8 cellular contexts compared by ENCODE assay signal in the genomic region with DNA sequence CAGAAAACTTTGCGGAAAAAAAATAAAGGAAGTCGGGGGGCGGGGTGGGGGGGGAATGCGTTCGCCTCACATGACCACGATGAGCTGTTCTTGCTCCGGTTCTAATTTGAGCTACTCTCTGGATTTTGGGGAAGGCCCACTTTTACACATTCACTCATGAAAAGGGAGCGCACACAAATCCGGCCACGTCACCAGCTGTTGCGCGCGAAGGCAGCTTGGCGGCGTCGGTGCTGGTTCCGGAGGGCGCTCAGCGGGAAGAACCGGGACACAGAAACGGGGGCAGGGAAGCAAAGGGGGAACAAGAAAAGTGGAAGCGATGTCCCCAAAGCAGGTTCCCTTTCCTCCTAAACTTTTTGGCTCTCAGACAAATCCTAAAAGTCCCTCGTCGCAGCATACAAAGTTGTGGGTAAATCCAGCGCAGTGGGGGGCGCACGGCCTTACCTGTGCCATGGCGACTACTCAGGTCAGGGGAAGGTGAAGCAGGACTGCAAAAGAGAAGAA. TPM values are rescaled to one million over a fixed set of nuclear protein-coding genes. Genes with fewer than 3 reads are reported as not detected.
DNase-seq lines count a peak whose midpoint lies in the region; ATAC-seq, FAIRE-seq and TF ChIP-seq lines count a peak whose summit lies in the region.

No MANE protein-coding gene starts in this region.

- H3K9me3 ChIP-seq in HepG2 (ENCODE audit: low read length) = no peaks in the 10 kb centered on the region

- CTCF ChIA-PET in Calu3 (lab: Charles Lee) = interaction anchor here (0.7 kb wide), 1 partner anchor 88 kb away, joined by 3 read pairs; no protein-coding TSS in a partner anchor
- CTCF ChIA-PET in HepG2 (lab: Yijun Ruan, JAX; ENCODE audit: low intra/inter-chr PET ratio, low total read pairs) = interaction anchor here (1.0 kb wide), 1 partner anchor 31 kb away, joined by 3 read pairs; no protein-coding TSS in a partner anchor

- H3K36me3 ChIP-seq in HepG2 (replicated peaks in 1 of 2; ENCODE audit: control insufficient read depth in 1 of 2, insufficient read depth in 2 of 2, low read length in 2 of 2) = no peaks in the 10 kb centered on the region

- H3K4me2 ChIP-seq in HepG2 (ENCODE audit: low read depth, low read length) = peak overlapping the region; percentile 75

- no peak for FAIRE-seq in HepG2 (lab: Jason Lieb, UNC)

- peaks cover 0 to 9% of the 10 kb centered on the region in 2 experiments; a peak in 3 of 5 replicates for H3K27me3 ChIP-seq in HepG2 (ENCODE audit: control insufficient read depth in 1 of 2, insufficient read depth in 2 of 2, low read length in 2 of 2)

- under 1% methylated on average over 22 of the region's 28 CpGs for WGBS in HepG2 (ENCODE audit: low lambda C conversion rate)

- H3K27ac ChIP-seq in HepG2 (ENCODE audit: extremely low read length, insufficient read depth, low read length) = peak overlapping the region; percentile 89

- TF ChIP-seq RAD21 in HepG2 (CRISPR knock-in tag; IDR thresholded peaks at IDR 0.05) = no peak

- TF ChIP-seq POLR2A in NB4 (IDR thresholded peaks at IDR 0.05; ENCODE audit: extremely low read depth, insufficient read length) (no peak), HepG2 (IDR thresholded peaks at IDR 0.05; ENCODE audit: insufficient read depth in 1 of 2, low read depth in 2 of 2, low read length in 2 of 2) (no peak; a peak in 1 of 4 replicates)

- H3K27ac Mint-ChIP-seq in Calu3 (ENCODE audit: unreplicated experiment) = peak overlapping the region; percentile 97
- H3K27ac Mint-ChIP-seq in dendritic cell treated with granulocyte-macrophage colony-stimulating factor and Interleukin-4, amounts not matched to agents 40 ng/mL and 50 ng/mL, for 4 days = peak overlapping the region; percentile 99

- BruUV-seq in Calu3 (replicated peaks; lab: Mats Ljungman, UMichigan) (no TSS peak), HepG2 (replicated peaks; lab: Mats Ljungman, UMichigan) (no TSS peak)

- peak overlapping the region; percentile 95 for H3K9ac ChIP-seq in HepG2 (ENCODE audit: insufficient read depth, low read depth, low read length)

- peaks cover 50% of the 10 kb centered on the region for H3K79me2 ChIP-seq in HepG2 (ENCODE audit: insufficient read depth, low read length)

- no peak overlapping the region for H3K4me3 Mint-ChIP-seq in Calu3 (ENCODE audit: low read depth, unreplicated experiment)
- H3K4me3 Mint-ChIP-seq in dendritic cell treated with granulocyte-macrophage colony-stimulating factor and Interleukin-4, amounts not matched to agents 40 ng/mL and 50 ng/mL, for 4 days = peak overlapping the region; percentile 100

- DNase-seq in Calu3 (peak; percentile 28), NB4 (ENCODE audit: low read depth) (peak; percentile 50), HepG2 (ENCODE audit: low spot score) (peak; percentile 39), HPDE6-E6E7 (ENCODE audit: extremely low spot score) (no peak)
- DNase-seq in activated CD4-positive, alpha-beta T cell treated with anti-CD3 and anti-CD28 coated beads for 4 hours = peak; percentile 53 to 60
- peak; percentile 43 to 54 for DNase-seq in stimulated activated CD4-positive, alpha-beta T cell treated with anti-CD3 and anti-CD28 coated beads, Interleukin-2, amount 100 ng/mL, for 48 hours

- H3K36me3 Mint-ChIP-seq in Calu3 (ENCODE audit: insufficient read depth, unreplicated experiment) = peaks cover 35% of the 10 kb centered on the region
- H3K36me3 Mint-ChIP-seq in dendritic cell treated with granulocyte-macrophage colony-stimulating factor and Interleukin-4, amounts not matched to agents 40 ng/mL and 50 ng/mL, for 4 days (ENCODE audit: low read depth) = peaks cover 32% of the 10 kb centered on the region

- H4K20me1 ChIP-seq in HepG2 (ENCODE audit: insufficient read depth, low read length) = peaks cover 21% of the 10 kb centered on the region

- ATAC-seq in GM21737 (IDR thresholded peaks at IDR 0.05; ENCODE audit: unreplicated experiment) (peak; percentile 29), HepG2 (peak; percentile 23)

- peaks cover 29% of the 10 kb centered on the region for H3K4me1 Mint-ChIP-seq in Calu3 (ENCODE audit: low read depth, unreplicated experiment)
- peaks cover 32% of the 10 kb centered on the region for H3K4me1 Mint-ChIP-seq in dendritic cell treated with granulocyte-macrophage colony-stimulating factor and Interleukin-4, amounts not matched to agents 40 ng/mL and 50 ng/mL, for 4 days (ENCODE audit: low read depth)

- in situ Hi-C loops in HepG2 (cut with HindIII; ENCODE audit: extremely low pct_ligation_motif_present, low pct_unique_long_range_greater_than_20kb) = no loop called here

- H3K4me3 ChIP-seq in NB4 (ENCODE audit: low read depth, low read length) = peak overlapping the region; percentile 79
- H3K4me3 ChIP-seq in HepG2 (replicated peaks in 1 of 3; ENCODE audit: insufficient read depth in 1 of 3, low read depth in 2 of 3, low read length in 3 of 3) = peak overlapping the region; percentile 93 to 97 (median 97)

- intact Hi-C loops in Calu3 (cut with micrococcal nuclease; ENCODE audit: unreplicated experiment) (no loop called here), HepG2 (cut with micrococcal nuclease; ENCODE audit: unreplicated experiment) (loop anchor here (5.0 kb wide), 1 partner anchor 176 kb away; the partner anchor contains the start of gene BBS7)
- intact Hi-C loops in dendritic cell treated with granulocyte-macrophage colony-stimulating factor and Interleukin-4, amounts not matched to agents 40 ng/mL and 50 ng/mL, for 4 days (cut with micrococcal nuclease) = loop anchor here (1.0 to 5.0 kb wide), 2 partner anchors 105 to 126 kb away; partner anchors contain the start of genes CCNA2 and EXOSC9

- no peak for TF ChIP-seq EP300 in HepG2 (IDR thresholded peaks at IDR 0.05; ENCODE audit: low read depth in 2 of 2, low read length in 2 of 2)
- no peak for TF ChIP-seq EP300 in HepG2 (CRISPR knock-in tag; IDR thresholded peaks at IDR 0.05; ENCODE audit: borderline replicate concordance)

- no peak overlapping the region for H2AFZ ChIP-seq in HepG2 (ENCODE audit: low read length)

- H3K4me1 ChIP-seq in HepG2 (ENCODE audit: insufficient read depth, low read length) = peaks cover 54% of the 10 kb centered on the region

- no peaks in the 10 kb centered on the region for H3K27me3 Mint-ChIP-seq in Calu3 (ENCODE audit: unreplicated experiment)
- peaks cover 19% of the 10 kb centered on the region for H3K27me3 Mint-ChIP-seq in dendritic cell treated with granulocyte-macrophage colony-stimulating factor and Interleukin-4, amounts not matched to agents 40 ng/mL and 50 ng/mL, for 4 days

- no peak for TF ChIP-seq CTCF in Calu3 (IDR thresholded peaks at IDR 0.05; ENCODE audit: unreplicated experiment)
- TF ChIP-seq CTCF in NB4 (IDR thresholded peaks at IDR 0.05; ENCODE audit: low read depth, low read length) = no peak
- TF ChIP-seq CTCF in HepG2 (CRISPR knock-in tag; IDR thresholded peaks at IDR 0.05) = peak; percentile 39

- POLR2A ChIA-PET in HepG2 (lab: Yijun Ruan, JAX) = interaction anchor here (0.7 to 2.0 kb wide), 11 partner anchors 13 to 128 kb away, joined by 3 to 38 read pairs (median 4); partner anchors contain the start of gene EXOSC9

- H3K9me3 Mint-ChIP-seq in Calu3 (ENCODE audit: low read depth, unreplicated experiment) = no peaks in the 10 kb centered on the region
- no peaks in the 10 kb centered on the region for H3K9me3 Mint-ChIP-seq in dendritic cell treated with granulocyte-macrophage colony-stimulating factor and Interleukin-4, amounts not matched to agents 40 ng/mL and 50 ng/mL, for 4 days

TF ChIP-seq in HepG2, 621 proteins besides CTCF, POLR2A, EP300 and RAD21 (continues in another document):
- TF ChIP-seq RAD51 (IDR thresholded peaks at IDR 0.05; ENCODE audit: borderline replicate concordance) = no peak
- TF ChIP-seq ZNF839 (CRISPR knock-in tag; IDR thresholded peaks at IDR 0.05; ENCODE audit: borderline replicate concordance) = no peak
- peak; percentile 36; the same call in 1 of the 2 replicates for TF ChIP-seq SAP130 (CRISPR knock-in tag; IDR thresholded peaks at IDR 0.05; ENCODE audit: low read depth)

RNA-seq across cellular contexts. Expression of gene ANXA5, which starts 0.6 kb away (rescaled TPM):
- total RNA-seq in Calu3 (2022) (246 and 273 TPM in 2 replicates), HepG2 (2016; rRNA removed; fragmentation: Illumina TruSeq; extraction: Trizol) (342 and 477 TPM in 2 replicates)
- total RNA-seq in HepG2 (2016; cell fraction: cytosol; rRNA removed; fragmentation: Illumina TruSeq; extraction: Trizol; ENCODE audit: low read depth) = 45.6 and 47.1 TPM in 2 replicates
- 351 and 486 TPM in 2 replicates for total RNA-seq in HepG2 (2016; cell fraction: insoluble cytoplasmic fraction; rRNA removed; fragmentation: Illumina TruSeq; extraction: Trizol)
- 81.7 and 82.9 TPM in 2 replicates for total RNA-seq in HepG2 (2016; cell fraction: membrane; rRNA removed; fragmentation: Illumina TruSeq; extraction: Trizol)
- 182 and 183 TPM in 2 replicates for total RNA-seq in HepG2 (2016; cell fraction: nucleus; rRNA removed; fragmentation: Illumina TruSeq; extraction: Trizol)
- polyA plus RNA-seq in HepG2 (2011; rRNA removed) = 175 and 209 TPM in 2 replicates
- 161 and 205 TPM in 2 replicates for polyA plus RNA-seq in HepG2 (2011; cell fraction: cytosol; rRNA removed)
- polyA plus RNA-seq in HepG2 (2011; cell fraction: nucleus; rRNA removed) = 114 and 117 TPM in 2 replicates
- 231 and 245 TPM in 2 replicates for polyA plus RNA-seq in HepG2 (2012)
- polyA plus RNA-seq in HepG2 (2016; cell fraction: cytosol; fragmentation: Illumina TruSeq; extraction: Trizol; ENCODE audit: low read depth) = 37.2 and 41.9 TPM in 2 replicates
- 523 and 561 TPM in 2 replicates for polyA plus RNA-seq in HepG2 (2016; cell fraction: insoluble cytoplasmic fraction; fragmentation: Illumina TruSeq; extraction: Trizol; ENCODE audit: low read depth)
- polyA plus RNA-seq in HepG2 (2016; cell fraction: membrane; fragmentation: Illumina TruSeq; extraction: Trizol; ENCODE audit: low read depth) = 66.0 and 66.3 TPM in 2 replicates
- polyA plus RNA-seq in HepG2 (2016; cell fraction: nucleus; fragmentation: Illumina TruSeq; extraction: Trizol; ENCODE audit: insufficient read depth, low read depth) = 239 and 250 TPM in 2 replicates
- 105 and 156 TPM in 2 replicates for polyA minus RNA-seq in HepG2 (2011; rRNA and poly(A)+ RNA removed; ENCODE audit: low replicate concordance)
- polyA minus RNA-seq in HepG2 (2011; cell fraction: cytosol; rRNA and poly(A)+ RNA removed) = 270 and 336 TPM in 2 replicates
- 156 and 160 TPM in 2 replicates for polyA minus RNA-seq in HepG2 (2011; cell fraction: nucleus; rRNA and poly(A)+ RNA removed)
